In genomic region chr10:42989481-42989921, GRCh38 we compare ENCODE assay signal across 25 cellular contexts.
DNase-seq lines count a peak whose midpoint lies in the region; ATAC-seq, FAIRE-seq and TF ChIP-seq lines count a peak whose summit lies in the region.
"Had no signal": no experiment of that assay in that cellular context is flagged by ENCODE, and none has a peak within 500 bp of the region (broad histone marks: within the 10 kb centered on the region; RNA-seq: fewer than 3 reads in every experiment).

No MANE protein-coding gene starts in this region.

- H3K27ac Mint-ChIP-seq in Calu3 (ENCODE audit: unreplicated experiment) (peak overlapping the region; percentile 2), nephron (peak overlapping the region in 2 of 3 experiments; percentile 48 to 75)
- H3K27ac Mint-ChIP-seq in activated T-helper 2 cell treated with anti-CD3 and anti-CD28 coated beads, Interferon-gamma antibody, Interleukin-2, Interleukin-4, amounts not matched to agents 10 μg/mL and 5 μg/mL and 100 μg/mL, durations not matched to agents 14 hours and 24 hours and 36 hours = no peak overlapping the region
- H3K27ac Mint-ChIP-seq: activated CD8-positive, alpha-beta T cell treated with anti-CD3 and anti-CD28 coated beads for 36 hours; activated naive CD8-positive, alpha-beta T cell; activated T-cell treated with anti-CD3 and anti-CD28 coated beads, Interleukin-2, amount 50 U/mL, for 72 hours; CD4-positive, alpha-beta T cell; HFFc6 had no signal

- no peak for ATAC-seq in HG02870 (IDR thresholded peaks at IDR 0.05; ENCODE audit: unreplicated experiment)

- intact Hi-C loops in Calu3 (cut with micrococcal nuclease; ENCODE audit: unreplicated experiment) = no loop called here
- intact Hi-C loops in activated T-helper 2 cell treated with anti-CD3 and anti-CD28 coated beads, Interferon-gamma antibody, Interleukin-2, Interleukin-4, amounts not matched to agents 10 μg/mL and 5 μg/mL and 100 μg/mL, durations not matched to agents 14 hours and 24 hours and 36 hours (cut with micrococcal nuclease) = no loop called here

- CTCF ChIA-PET in Calu3 (lab: Charles Lee) = no interaction called here

- no peaks in the 10 kb centered on the region for H3K4me1 Mint-ChIP-seq in Calu3 (ENCODE audit: low read depth, unreplicated experiment)
- peaks cover 3% of the 10 kb centered on the region for H3K4me1 Mint-ChIP-seq in activated T-helper 2 cell treated with anti-CD3 and anti-CD28 coated beads, Interferon-gamma antibody, Interleukin-2, Interleukin-4, amounts not matched to agents 10 μg/mL and 5 μg/mL and 100 μg/mL, durations not matched to agents 14 hours and 24 hours and 36 hours (ENCODE audit: low read depth)
- H3K4me1 Mint-ChIP-seq in nephron = peaks cover 11% of the 10 kb centered on the region

- TF ChIP-seq CTCF in Calu3 (IDR thresholded peaks at IDR 0.05; ENCODE audit: unreplicated experiment) = no peak
- TF ChIP-seq CTCF in nephron (IDR thresholded peaks at IDR 0.05; ENCODE audit: unreplicated experiment in 3 of 3) = no peak

- H3K9me3 Mint-ChIP-seq in Calu3 (ENCODE audit: low read depth, unreplicated experiment) = no peaks in the 10 kb centered on the region
- no peaks in the 10 kb centered on the region for H3K9me3 Mint-ChIP-seq in activated T-helper 2 cell treated with anti-CD3 and anti-CD28 coated beads, Interferon-gamma antibody, Interleukin-2, Interleukin-4, amounts not matched to agents 10 μg/mL and 5 μg/mL and 100 μg/mL, durations not matched to agents 14 hours and 24 hours and 36 hours
- no peaks in the 10 kb centered on the region for H3K9me3 Mint-ChIP-seq in nephron
- H3K9me3 Mint-ChIP-seq: activated CD8-positive, alpha-beta T cell treated with anti-CD3 and anti-CD28 coated beads for 36 hours; activated T-cell treated with anti-CD3 and anti-CD28 coated beads, Interleukin-2, amount 50 U/mL, for 72 hours; CD4-positive, alpha-beta T cell; HFFc6 had no signal

- H3K36me3 Mint-ChIP-seq in Calu3 (ENCODE audit: insufficient read depth, unreplicated experiment) (no peaks in the 10 kb centered on the region), nephron (ENCODE audit: low read depth) (no peaks in the 10 kb centered on the region)
- no peaks in the 10 kb centered on the region for H3K36me3 Mint-ChIP-seq in activated T-helper 2 cell treated with anti-CD3 and anti-CD28 coated beads, Interferon-gamma antibody, Interleukin-2, Interleukin-4, amounts not matched to agents 10 μg/mL and 5 μg/mL and 100 μg/mL, durations not matched to agents 14 hours and 24 hours and 36 hours (ENCODE audit: low read depth)
- H3K36me3 Mint-ChIP-seq: activated naive CD8-positive, alpha-beta T cell had no signal

- FAIRE-seq in HTR-8/SVneo (lab: Jason Lieb, UNC) = no peak
- FAIRE-seq: astrocyte had no signal

- DNase-seq in 8988T = peak; percentile 13
- DNase-seq in Calu3 = no peak
- peak; percentile 5 for DNase-seq in activated T-helper 2 cell treated with anti-CD3 and anti-CD28 coated beads, Interferon-gamma antibody, Interleukin-2, Interleukin-4, amounts not matched to agents 10 μg/mL and 5 μg/mL and 100 μg/mL, durations not matched to agents 14 hours and 24 hours and 36 hours (ENCODE audit: low spot score)
- DNase-seq in NCI-H1436 (lab: John Stamatoyannopoulos, UW) = no peak
- no peak for DNase-seq in HTR-8/SVneo (ENCODE audit: insufficient read length, low spot score)
- no peak for DNase-seq in UCSD-AML1 (lab: John Stamatoyannopoulos, UW; ENCODE audit: unreplicated experiment)
- DNase-seq: activated CD4-positive, CD25-positive, alpha-beta regulatory T cell; cerebellar nuclear complex; DMS 273 treated with DMSO at 0.1 percent for 48 hours; effector CD4-positive, alpha-beta T cell; HFFc6; mesendoderm; NCI-H2171; NCI-H524; PC-9; SIG-M5; stomach; SW 1271 had no signal

- no peak overlapping the region for H3K4me3 Mint-ChIP-seq in Calu3 (ENCODE audit: low read depth, unreplicated experiment)
- H3K4me3 Mint-ChIP-seq in activated T-helper 2 cell treated with anti-CD3 and anti-CD28 coated beads, Interferon-gamma antibody, Interleukin-2, Interleukin-4, amounts not matched to agents 10 μg/mL and 5 μg/mL and 100 μg/mL, durations not matched to agents 14 hours and 24 hours and 36 hours (ENCODE audit: low read depth) = no peak overlapping the region
- H3K4me3 Mint-ChIP-seq in nephron = peak overlapping the region in 1 of 3 experiments; percentile 8
- H3K4me3 Mint-ChIP-seq: activated CD8-positive, alpha-beta T cell treated with anti-CD3 and anti-CD28 coated beads for 36 hours; activated naive CD8-positive, alpha-beta T cell; activated T-cell treated with anti-CD3 and anti-CD28 coated beads, Interleukin-2, amount 50 U/mL, for 72 hours; HFFc6 had no signal

- BruUV-seq in Calu3 (replicated peaks; lab: Mats Ljungman, UMichigan) = no TSS peak

- peaks cover 60% of the 10 kb centered on the region for H3K27me3 Mint-ChIP-seq in Calu3 (ENCODE audit: unreplicated experiment)
- no peaks in the 10 kb centered on the region for H3K27me3 Mint-ChIP-seq in activated T-helper 2 cell treated with anti-CD3 and anti-CD28 coated beads, Interferon-gamma antibody, Interleukin-2, Interleukin-4, amounts not matched to agents 10 μg/mL and 5 μg/mL and 100 μg/mL, durations not matched to agents 14 hours and 24 hours and 36 hours (ENCODE audit: low read depth)
- H3K27me3 Mint-ChIP-seq in nephron (ENCODE audit: low read depth) = peaks cover 14% of the 10 kb centered on the region
- H3K27me3 Mint-ChIP-seq: activated CD8-positive, alpha-beta T cell treated with anti-CD3 and anti-CD28 coated beads for 36 hours; activated naive CD8-positive, alpha-beta T cell; CD4-positive, alpha-beta T cell had no signal

Comparison
In these comparisons a context has a peak if more than half of its experiments do, and no peak if none do; other contexts are left out.
1. DNase-seq: peak in 8988T (single experiment) and activated T-helper 2 cell treated with anti-CD3 and anti-CD28 coated beads, Interferon-gamma antibody, Interleukin-2, Interleukin-4, amounts not matched to agents 10 μg/mL and 5 μg/mL and 100 μg/mL, durations not matched to agents 14 hours and 24 hours and 36 hours (single experiment); none in Calu3 (single experiment), NCI-H1436 (single experiment), HTR-8/SVneo (single experiment) and UCSD-AML1 (single experiment).